ENCODE assay signal across 1 cellular context in the genomic region with DNA sequence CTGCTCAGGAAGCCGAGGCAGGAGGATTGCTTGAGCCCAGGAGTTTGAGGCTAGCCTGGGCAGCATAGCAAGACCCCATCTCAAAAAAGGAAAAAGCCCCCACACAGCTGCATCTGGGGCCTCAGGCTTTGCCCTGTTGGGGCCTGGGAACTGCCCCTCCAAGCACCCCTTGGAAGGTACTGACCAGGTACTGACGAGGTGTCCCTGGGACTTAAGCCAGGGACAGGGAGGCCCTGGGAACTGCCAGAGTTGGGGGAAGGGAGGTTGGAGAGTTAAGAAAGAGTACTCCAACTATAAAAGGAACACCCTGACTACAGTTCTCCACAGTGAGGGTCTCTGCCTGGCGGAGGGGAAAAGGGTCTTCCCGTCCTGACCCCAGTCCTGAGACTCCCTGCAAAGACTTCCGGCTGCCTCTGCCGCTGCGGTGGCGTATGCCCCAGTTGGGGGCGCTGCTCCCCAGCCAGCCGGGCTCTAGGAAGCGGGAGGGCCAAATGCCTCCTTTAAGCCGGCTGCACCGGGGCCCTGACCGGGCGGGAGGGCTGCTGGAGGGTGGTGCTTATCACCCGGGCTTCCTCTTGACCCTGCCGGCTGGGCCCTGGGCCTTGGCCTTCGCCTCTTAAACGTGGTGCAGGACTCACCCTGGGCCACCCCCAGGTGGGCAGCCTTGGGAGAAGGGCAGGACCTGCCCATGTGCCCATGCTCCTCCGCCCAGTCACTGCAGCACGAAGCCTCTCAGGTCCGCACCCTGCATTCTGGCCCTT.
TF ChIP-seq lines count a peak whose summit lies in the region.

No MANE protein-coding gene starts in this region.

TF ChIP-seq in HepG2, 621 proteins besides CTCF, POLR2A, EP300 and RAD21 (continued from another document and continues in another):
- peak; percentile 92 for TF ChIP-seq ZNF687 (CRISPR knock-in tag; IDR thresholded peaks at IDR 0.05)
- no peak for TF ChIP-seq GTF3A (CRISPR knock-in tag; conservative IDR thresholded peaks at IDR 0.05)
- no peak for TF ChIP-seq FOXM1 (CRISPR knock-in tag; IDR thresholded peaks at IDR 0.05)
- TF ChIP-seq, protein P1, sequence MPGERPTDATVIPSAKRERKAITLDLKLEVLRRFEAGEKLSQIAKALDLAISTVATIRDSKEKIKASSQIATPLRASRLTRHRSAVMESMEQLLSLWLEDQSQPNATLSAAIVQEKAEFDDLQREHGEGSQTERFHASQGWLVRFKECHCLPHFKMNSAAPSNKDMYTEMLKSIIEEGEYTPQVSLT (CRISPR knock-in tag; IDR thresholded peaks at IDR 0.05; ENCODE audit: borderline replicate concordance, low read depth), result no peak
- no peak for TF ChIP-seq PPARG (CRISPR knock-in tag; conservative IDR thresholded peaks at IDR 0.05)
- no peak for TF ChIP-seq HNF4A (CRISPR knock-in tag; IDR thresholded peaks at IDR 0.05)
- 0 out of 2 replicates have a peak, but pooled peaks have one; percentile 37 for TF ChIP-seq ZNF12 (CRISPR knock-in tag; IDR thresholded peaks at IDR 0.05)
- peak; percentile 50 for TF ChIP-seq GATAD1 (CRISPR knock-in tag; IDR thresholded peaks at IDR 0.05)
- TF ChIP-seq ZNF737 (CRISPR knock-in tag; IDR thresholded peaks at IDR 0.05; ENCODE audit: borderline replicate concordance), result no peak
- TF ChIP-seq, protein P2, sequence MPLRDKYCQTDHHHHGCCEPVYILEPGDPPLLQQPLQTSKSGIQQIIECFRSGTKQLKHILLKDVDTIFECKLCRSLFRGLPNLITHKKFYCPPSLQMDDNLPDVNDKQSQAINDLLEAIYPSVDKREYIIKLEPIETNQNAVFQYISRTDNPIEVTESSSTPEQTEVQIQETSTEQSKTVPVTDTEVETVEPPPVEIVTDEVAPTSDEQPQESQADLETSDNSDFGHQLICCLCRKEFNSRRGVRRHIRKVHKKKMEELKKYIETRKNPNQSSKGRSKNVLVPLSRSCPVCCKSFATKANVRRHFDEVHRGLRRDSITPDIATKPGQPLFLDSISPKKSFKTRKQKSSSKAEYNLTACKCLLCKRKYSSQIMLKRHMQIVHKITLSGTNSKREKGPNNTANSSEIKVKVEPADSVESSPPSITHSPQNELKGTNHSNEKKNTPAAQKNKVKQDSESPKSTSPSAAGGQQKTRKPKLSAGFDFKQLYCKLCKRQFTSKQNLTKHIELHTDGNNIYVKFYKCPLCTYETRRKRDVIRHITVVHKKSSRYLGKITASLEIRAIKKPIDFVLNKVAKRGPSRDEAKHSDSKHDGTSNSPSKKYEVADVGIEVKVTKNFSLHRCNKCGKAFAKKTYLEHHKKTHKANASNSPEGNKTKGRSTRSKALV (CRISPR knock-in tag; IDR thresholded peaks at IDR 0.05), result peak; percentile 52; the same call in 1 of the 2 replicates
- peak; percentile 63; the same call in 1 of the 2 replicates for TF ChIP-seq ZNF33A (CRISPR knock-in tag; IDR thresholded peaks at IDR 0.05; ENCODE audit: borderline replicate concordance)
- TF ChIP-seq ATF7 (IDR thresholded peaks at IDR 0.05), result no peak
- no peak for TF ChIP-seq ATF7 (CRISPR knock-in tag; IDR thresholded peaks at IDR 0.05)
- peak; percentile 76 for TF ChIP-seq ZNF770 (CRISPR knock-in tag; IDR thresholded peaks at IDR 0.05)
- TF ChIP-seq MTF2 (CRISPR knock-in tag; IDR thresholded peaks at IDR 0.05; ENCODE audit: borderline replicate concordance), result no peak
- no peak for TF ChIP-seq NBN (conservative IDR thresholded peaks at IDR 0.05)
- TF ChIP-seq NCOA2 (CRISPR knock-in tag; IDR thresholded peaks at IDR 0.05), result no peak
- TF ChIP-seq THYN1 (CRISPR knock-in tag; IDR thresholded peaks at IDR 0.05; ENCODE audit: borderline replicate concordance, low read depth), result no peak
- TF ChIP-seq ZBTB8A (CRISPR knock-in tag; IDR thresholded peaks at IDR 0.05; ENCODE audit: borderline replicate concordance, low read depth), result no peak
- TF ChIP-seq ATF7-NPFF (CRISPR knock-in tag; IDR thresholded peaks at IDR 0.05; ENCODE audit: low read depth), result no peak
- TF ChIP-seq ZSCAN25 (CRISPR knock-in tag; IDR thresholded peaks at IDR 0.05), result peak; percentile 51
- TF ChIP-seq NFRKB (IDR thresholded peaks at IDR 0.05), result no peak
- TF ChIP-seq ZNF430 (CRISPR knock-in tag; IDR thresholded peaks at IDR 0.05), result peak; percentile 52; the same call in 1 of the 2 replicates
- no peak for TF ChIP-seq FOXJ3 (CRISPR knock-in tag; IDR thresholded peaks at IDR 0.05; ENCODE audit: borderline replicate concordance)
- TF ChIP-seq, protein P3, sequence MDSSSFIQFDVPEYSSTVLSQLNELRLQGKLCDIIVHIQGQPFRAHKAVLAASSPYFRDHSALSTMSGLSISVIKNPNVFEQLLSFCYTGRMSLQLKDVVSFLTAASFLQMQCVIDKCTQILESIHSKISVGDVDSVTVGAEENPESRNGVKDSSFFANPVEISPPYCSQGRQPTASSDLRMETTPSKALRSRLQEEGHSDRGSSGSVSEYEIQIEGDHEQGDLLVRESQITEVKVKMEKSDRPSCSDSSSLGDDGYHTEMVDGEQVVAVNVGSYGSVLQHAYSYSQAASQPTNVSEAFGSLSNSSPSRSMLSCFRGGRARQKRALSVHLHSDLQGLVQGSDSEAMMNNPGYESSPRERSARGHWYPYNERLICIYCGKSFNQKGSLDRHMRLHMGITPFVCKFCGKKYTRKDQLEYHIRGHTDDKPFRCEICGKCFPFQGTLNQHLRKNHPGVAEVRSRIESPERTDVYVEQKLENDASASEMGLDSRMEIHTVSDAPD (CRISPR knock-in tag; IDR thresholded peaks at IDR 0.05), result no peak
- TF ChIP-seq, protein P4, sequence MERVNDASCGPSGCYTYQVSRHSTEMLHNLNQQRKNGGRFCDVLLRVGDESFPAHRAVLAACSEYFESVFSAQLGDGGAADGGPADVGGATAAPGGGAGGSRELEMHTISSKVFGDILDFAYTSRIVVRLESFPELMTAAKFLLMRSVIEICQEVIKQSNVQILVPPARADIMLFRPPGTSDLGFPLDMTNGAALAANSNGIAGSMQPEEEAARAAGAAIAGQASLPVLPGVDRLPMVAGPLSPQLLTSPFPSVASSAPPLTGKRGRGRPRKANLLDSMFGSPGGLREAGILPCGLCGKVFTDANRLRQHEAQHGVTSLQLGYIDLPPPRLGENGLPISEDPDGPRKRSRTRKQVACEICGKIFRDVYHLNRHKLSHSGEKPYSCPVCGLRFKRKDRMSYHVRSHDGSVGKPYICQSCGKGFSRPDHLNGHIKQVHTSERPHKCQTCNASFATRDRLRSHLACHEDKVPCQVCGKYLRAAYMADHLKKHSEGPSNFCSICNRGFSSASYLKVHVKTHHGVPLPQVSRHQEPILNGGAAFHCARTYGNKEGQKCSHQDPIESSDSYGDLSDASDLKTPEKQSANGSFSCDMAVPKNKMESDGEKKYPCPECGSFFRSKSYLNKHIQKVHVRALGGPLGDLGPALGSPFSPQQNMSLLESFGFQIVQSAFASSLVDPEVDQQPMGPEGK (CRISPR knock-in tag; IDR thresholded peaks at IDR 0.05), result peak; percentile 65; the same call in 1 of the 2 replicates
- no peak; the same call in 1 of the 2 replicates for TF ChIP-seq ZNF816 (CRISPR knock-in tag; IDR thresholded peaks at IDR 0.05; ENCODE audit: borderline replicate concordance)
- no peak for TF ChIP-seq ZNF549 (CRISPR knock-in tag; IDR thresholded peaks at IDR 0.05)
- TF ChIP-seq FOXO1 (CRISPR knock-in tag; IDR thresholded peaks at IDR 0.05), result no peak
- no peak; the same call in 1 of the 2 replicates for TF ChIP-seq ZNF331 (CRISPR knock-in tag; IDR thresholded peaks at IDR 0.05)
- TF ChIP-seq NFYC (CRISPR knock-in tag; IDR thresholded peaks at IDR 0.05), result no peak
- no peak for TF ChIP-seq ZNF468 (CRISPR knock-in tag; IDR thresholded peaks at IDR 0.05)
- TF ChIP-seq FOSL2 (CRISPR knock-in tag; IDR thresholded peaks at IDR 0.05), result no peak; the same call in 1 of the 2 replicates
- peak; percentile 79 for TF ChIP-seq ZFP91 (CRISPR knock-in tag; IDR thresholded peaks at IDR 0.05; ENCODE audit: borderline replicate concordance)
- no peak for TF ChIP-seq POLR2G (IDR thresholded peaks at IDR 0.05; ENCODE audit: low read depth, low read length)
- TF ChIP-seq HCFC1 (IDR thresholded peaks at IDR 0.05; ENCODE audit: low read depth, low read length), result no peak
- no peak for TF ChIP-seq ZNF207 (IDR thresholded peaks at IDR 0.05; ENCODE audit: borderline replicate concordance)
- no peak for TF ChIP-seq ATF1 (CRISPR knock-in tag; IDR thresholded peaks at IDR 0.05)
- no peak for TF ChIP-seq ZSCAN22 (CRISPR knock-in tag; IDR thresholded peaks at IDR 0.05)
- TF ChIP-seq NAIF1 (CRISPR knock-in tag; IDR thresholded peaks at IDR 0.05; ENCODE audit: borderline replicate concordance), result 0 out of 2 replicates have a peak, but pooled peaks have one; percentile 40
- TF ChIP-seq ZNF605 (CRISPR knock-in tag; IDR thresholded peaks at IDR 0.05), result no peak; the same call in none of the 2 replicates
- no peak for TF ChIP-seq ZNF10 (CRISPR knock-in tag; IDR thresholded peaks at IDR 0.05; ENCODE audit: borderline replicate concordance, low read depth)
- no peak for TF ChIP-seq GTF2F1 (IDR thresholded peaks at IDR 0.05; ENCODE audit: low read length)
- TF ChIP-seq FOXK1 (CRISPR knock-in tag; IDR thresholded peaks at IDR 0.05; ENCODE audit: borderline replicate concordance, low read depth), result no peak
